4 cellular contexts compared by ENCODE assay signal in the genomic region with DNA sequence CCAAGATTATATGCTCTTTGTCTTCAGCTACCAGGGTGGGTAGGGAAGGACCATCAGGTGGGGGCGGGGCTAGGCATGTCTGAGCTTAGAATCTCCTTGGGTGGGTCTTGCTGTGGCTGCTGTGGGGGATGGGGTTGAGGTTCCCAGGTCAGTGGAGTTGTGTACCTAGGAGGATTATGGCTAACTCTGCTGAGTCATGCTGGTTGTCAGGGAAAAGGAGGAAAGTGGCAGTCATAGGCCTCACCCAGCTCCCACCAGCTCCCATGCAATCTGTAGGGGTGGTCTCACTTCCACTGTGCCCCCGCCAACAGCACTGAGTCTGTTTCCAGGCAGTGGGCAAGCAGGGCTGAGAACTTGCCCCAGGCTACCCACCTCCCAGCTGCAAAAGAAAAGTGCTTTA. TPM values are rescaled to one million over a fixed set of nuclear protein-coding genes. Genes with fewer than 3 reads are reported as not detected.
"Had no signal": no experiment of that assay in that cellular context is flagged by ENCODE, and none has a peak within 500 bp of the region (broad histone marks: within the 10 kb centered on the region; RNA-seq: fewer than 3 reads in every experiment).

No MANE protein-coding gene starts in this region.

RNA-seq across cellular contexts. Expression of a gene that starts 30.6 kb away (rescaled TPM):
- total RNA-seq: activated CD4-positive, alpha-beta T cell treated with anti-CD3 and anti-CD28 coated beads, Interleukin-2, amount 10 ng/mL, durations not matched to agents 24 days and 14 days; activated CD8-positive, alpha-beta T cell treated with anti-CD3 and anti-CD28 coated beads for 36 hours; activated naive CD8-positive, alpha-beta T cell treated with anti-CD3 and anti-CD28 coated beads for 36 hours; T-helper 2 cell treated with Interferon-gamma antibody and Interleukin-4, amounts not matched to agents 100 ng/mL and 5 ng/mL, for 36 hours had no signal
